9 cellular contexts compared by ENCODE assay signal in genomic region chr22:46087816-46088277, GRCh38.
DNase-seq lines count a peak whose midpoint lies in the region; ATAC-seq and TF ChIP-seq lines count a peak whose summit lies in the region.
"Had no signal": no experiment of that assay in that cellular context is flagged by ENCODE, and none has a peak within 500 bp of the region (broad histone marks: within the 10 kb centered on the region; RNA-seq: fewer than 3 reads in every experiment).

No MANE protein-coding gene starts in this region.

- peak; percentile 57 to 79 (median 72) for ATAC-seq in right lobe of liver

- DNase-seq in NCI-H2227 (lab: John Stamatoyannopoulos, UW; ENCODE audit: unreplicated experiment) (peak; percentile 84), NCI-H2227 treated with DMSO at 0.1 percent for 48 hours (lab: John Stamatoyannopoulos, UW) (no peak), cerebellar cortex (ENCODE audit: low spot score) (peak; percentile 72), right lobe of liver (peak; percentile 82 to 93 (median 92)), ureter (ENCODE audit: low spot score) (peak; percentile 89), LoVo (ENCODE audit: low spot score) (no peak), GM19238 (ENCODE audit: insufficient read length, low spot score) (no peak)
- no peak for DNase-seq in activated naive CD8-positive, alpha-beta T cell treated with anti-CD3 and anti-CD28 coated beads for 36 hours

- no peaks in the 10 kb centered on the region for H3K9me3 ChIP-seq in right lobe of liver
- H3K9me3 ChIP-seq: Caco-2 had no signal

- peaks cover 0 to 3% (median 0%) of the 10 kb centered on the region in 4 donors for H3K36me3 ChIP-seq in right lobe of liver

- no peak for TF ChIP-seq POLR2A in right lobe of liver (IDR thresholded peaks at IDR 0.05)

- no peaks in the 10 kb centered on the region for H3K4me1 Mint-ChIP-seq in activated naive CD8-positive, alpha-beta T cell treated with anti-CD3 and anti-CD28 coated beads for 36 hours

- whole genome bisulfite sequencing in right lobe of liver (ENCODE audit: insufficient coverage, low coverage, low lambda C conversion rate, missing lambda C conversion rate), result no CpG with 5 or more reads among the region's 22 CpGs

- H3K27me3 Mint-ChIP-seq in activated naive CD8-positive, alpha-beta T cell treated with anti-CD3 and anti-CD28 coated beads for 36 hours, result no peaks in the 10 kb centered on the region

- no peaks in the 10 kb centered on the region for H3K9me3 Mint-ChIP-seq in activated naive CD8-positive, alpha-beta T cell treated with anti-CD3 and anti-CD28 coated beads for 36 hours

- H3K27me3 ChIP-seq in right lobe of liver, result no peaks in the 10 kb centered on the region

- peak overlapping the region in 2 of 3 donors; percentile 31 for H3K4me3 ChIP-seq in right lobe of liver

- H3K4me3 Mint-ChIP-seq in activated naive CD8-positive, alpha-beta T cell treated with anti-CD3 and anti-CD28 coated beads for 36 hours, result no peak overlapping the region

- peak overlapping the region; percentile 79 to 87 (median 81) for H3K27ac ChIP-seq in right lobe of liver

- no peaks in the 10 kb centered on the region for H3K36me3 Mint-ChIP-seq in activated naive CD8-positive, alpha-beta T cell treated with anti-CD3 and anti-CD28 coated beads for 36 hours

- intact Hi-C loops in right lobe of liver (cut with DNase I), result no loop called here

- TF ChIP-seq CTCF in right lobe of liver (IDR thresholded peaks at IDR 0.05), result no peak

- H3K27ac Mint-ChIP-seq in activated naive CD8-positive, alpha-beta T cell treated with anti-CD3 and anti-CD28 coated beads for 36 hours, result no peak overlapping the region

- peaks cover 0 to 70% (median 39%) of the 10 kb centered on the region in 4 donors for H3K4me1 ChIP-seq in right lobe of liver

Comparison
In these comparisons a context has a peak if more than half of its experiments do, and no peak if none do; other contexts are left out.
1. DNase-seq: peak in NCI-H2227 (single experiment), cerebellar cortex (single experiment), right lobe of liver (3 of 3) and ureter (single experiment); none in NCI-H2227 treated with DMSO at 0.1 percent for 48 hours (single experiment), LoVo (single experiment), activated naive CD8-positive, alpha-beta T cell treated with anti-CD3 and anti-CD28 coated beads for 36 hours (single experiment) and GM19238 (single experiment).